ENCODE assay signal across 8 cellular contexts in the genomic region with DNA sequence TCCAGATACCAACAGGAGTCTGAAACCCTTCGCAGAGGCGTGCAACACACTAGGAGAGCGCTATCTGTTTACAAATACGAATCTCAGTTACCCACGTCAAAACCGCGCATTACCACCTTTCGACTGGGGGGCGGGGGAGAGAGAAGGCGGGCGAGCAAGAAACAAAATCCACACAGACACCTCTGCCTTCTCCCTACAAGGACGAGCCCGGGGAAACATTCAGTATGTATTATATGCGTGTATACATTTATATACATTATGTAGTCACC. TPM values are rescaled to one million over a fixed set of nuclear protein-coding genes. Genes with fewer than 3 reads are reported as not detected.
A peak's percentile ranks its signal among the peaks of the same experiment; 100 is the strongest.
DNase-seq lines count a peak whose midpoint lies in the region; ATAC-seq and TF ChIP-seq lines count a peak whose summit lies in the region.

No MANE protein-coding gene starts in this region.

- TF ChIP-seq CTCF in gastroesophageal sphincter (IDR thresholded peaks at IDR 0.05) (no peak), upper lobe of left lung (IDR thresholded peaks at IDR 0.05) (no peak)

- H3K4me1 ChIP-seq in gastroesophageal sphincter = peaks cover 0 to 50% (median 10%) of the 10 kb centered on the region in 3 donors
- H3K4me1 ChIP-seq in trophoblast cell (ENCODE audit: control insufficient read depth in 1 of 2, insufficient read depth in 2 of 2, low read length in 2 of 2) = peaks cover 2 to 5% of the 10 kb centered on the region in 2 experiments
- H3K4me1 ChIP-seq in upper lobe of left lung = peaks cover 12 to 23% (median 17%) of the 10 kb centered on the region in 4 donors

- H3K27ac ChIP-seq in gastroesophageal sphincter (peak overlapping the region; percentile 64 to 95 (median 92)), trophoblast cell (ENCODE audit: low read depth, low read length) (peak overlapping the region; percentile 95), upper lobe of left lung (peak overlapping the region; percentile 85 to 95 (median 92))

- no peak overlapping the region for H4K8ac ChIP-seq in trophoblast cell (ENCODE audit: low read depth, low read length)

- H4K12ac ChIP-seq in trophoblast cell (ENCODE audit: low read depth, low read length) = no peak overlapping the region

- no peaks in the 10 kb centered on the region for H3K36me3 ChIP-seq in gastroesophageal sphincter
- no peaks in the 10 kb centered on the region for H3K36me3 ChIP-seq in trophoblast cell (ENCODE audit: control insufficient read depth in 1 of 2, insufficient read depth in 2 of 2, low read length in 2 of 2)
- no peaks in the 10 kb centered on the region for H3K36me3 ChIP-seq in upper lobe of left lung

- DNase-seq in NCI-H1436 (lab: John Stamatoyannopoulos, UW) (peak; percentile 35), NCI-H1436 treated with DMSO at 0.1 percent for 48 hours (lab: John Stamatoyannopoulos, UW) (no peak), activated T-helper 1 cell treated with Interleukin-2 at 50 U/mL for 16 hours (ENCODE audit: low read depth) (peak; percentile 51), trophoblast cell (peak; percentile 56 to 86), upper lobe of left lung (peak in 1 of 2 donors; percentile 49)

- H3K4me3 ChIP-seq in gastroesophageal sphincter (peak overlapping the region; percentile 82 to 83), trophoblast cell (ENCODE audit: low read depth, low read length) (peak overlapping the region; percentile 99), upper lobe of left lung (peak overlapping the region; percentile 84 to 97 (median 90))

- no peak overlapping the region for H2BK12ac ChIP-seq in trophoblast cell (ENCODE audit: low read length)

- no peak overlapping the region for H2BK5ac ChIP-seq in trophoblast cell (ENCODE audit: low read depth, low read length, poor library complexity)

- TF ChIP-seq EP300 in gastroesophageal sphincter (IDR thresholded peaks at IDR 0.05) (no peak), upper lobe of left lung (IDR thresholded peaks at IDR 0.05) (no peak)

- ATAC-seq in HG03439 (IDR thresholded peaks at IDR 0.05; ENCODE audit: unreplicated experiment) = peak; percentile 33
- ATAC-seq in gastroesophageal sphincter = peak; percentile 32
- peak; percentile 24 to 49 for ATAC-seq in upper lobe of left lung (ENCODE audit: low FRiP score in 2 of 2)

- no peak overlapping the region for H2BK120ac ChIP-seq in trophoblast cell (ENCODE audit: insufficient read depth, low read length, poor library complexity)

- H3K9ac ChIP-seq in trophoblast cell (ENCODE audit: low read length) = peak overlapping the region; percentile 3

- no peak overlapping the region for H2AFZ ChIP-seq in trophoblast cell (ENCODE audit: insufficient read depth, low read length, poor library complexity)

- peak overlapping the region; percentile 36 for H2AK5ac ChIP-seq in trophoblast cell (ENCODE audit: low read length)

- H3K9me3 ChIP-seq in gastroesophageal sphincter (no peaks in the 10 kb centered on the region), trophoblast cell (ENCODE audit: insufficient read depth, low read depth, low read length) (no peaks in the 10 kb centered on the region), upper lobe of left lung (no peaks in the 10 kb centered on the region)

- peaks cover 11% of the 10 kb centered on the region for H3K79me2 ChIP-seq in trophoblast cell (ENCODE audit: control insufficient read depth, insufficient read depth, low read length, poor library complexity)

- TF ChIP-seq POLR2A in gastroesophageal sphincter (IDR thresholded peaks at IDR 0.05) (no peak), upper lobe of left lung (IDR thresholded peaks at IDR 0.05) (no peak)

- no peak overlapping the region for H3K18ac ChIP-seq in trophoblast cell (ENCODE audit: low read length)

- H3K79me1 ChIP-seq in trophoblast cell (ENCODE audit: low read length) = peaks cover 13% of the 10 kb centered on the region

- H3K4me2 ChIP-seq in trophoblast cell (ENCODE audit: low read length) = peak overlapping the region; percentile 72

- WGBS in gastroesophageal sphincter (ENCODE audit: low coverage in 1 of 2), 2 donors = 0 to 1% methylated on average over 12 to 14 of the region's 14 CpGs
- WGBS in trophoblast cell (ENCODE audit: extremely low coverage, insufficient coverage, insufficient read length) = no CpG with 5 or more reads among the region's 14 CpGs
- WGBS in upper lobe of left lung, 2 donors = 0 to 1% methylated on average over 14 of the region's 14 CpGs

- H3K23ac ChIP-seq in trophoblast cell (ENCODE audit: low read length) = no peak overlapping the region

- peak overlapping the region; percentile 44 for H3K4ac ChIP-seq in trophoblast cell (ENCODE audit: low read depth, low read length)

- no peak overlapping the region for H3K14ac ChIP-seq in trophoblast cell (ENCODE audit: low read length)

- no peaks in the 10 kb centered on the region for H3K27me3 ChIP-seq in gastroesophageal sphincter
- no peaks in the 10 kb centered on the region for H3K27me3 ChIP-seq in trophoblast cell (ENCODE audit: insufficient read depth, low read length)
- H3K27me3 ChIP-seq in upper lobe of left lung = no peaks in the 10 kb centered on the region

- H4K91ac ChIP-seq in trophoblast cell (ENCODE audit: low read depth, low read length) = no peak overlapping the region

TF ChIP-seq in PFSK-1, 5 proteins besides CTCF, POLR2A, EP300 and RAD21:
- TF ChIP-seq, protein P1, sequence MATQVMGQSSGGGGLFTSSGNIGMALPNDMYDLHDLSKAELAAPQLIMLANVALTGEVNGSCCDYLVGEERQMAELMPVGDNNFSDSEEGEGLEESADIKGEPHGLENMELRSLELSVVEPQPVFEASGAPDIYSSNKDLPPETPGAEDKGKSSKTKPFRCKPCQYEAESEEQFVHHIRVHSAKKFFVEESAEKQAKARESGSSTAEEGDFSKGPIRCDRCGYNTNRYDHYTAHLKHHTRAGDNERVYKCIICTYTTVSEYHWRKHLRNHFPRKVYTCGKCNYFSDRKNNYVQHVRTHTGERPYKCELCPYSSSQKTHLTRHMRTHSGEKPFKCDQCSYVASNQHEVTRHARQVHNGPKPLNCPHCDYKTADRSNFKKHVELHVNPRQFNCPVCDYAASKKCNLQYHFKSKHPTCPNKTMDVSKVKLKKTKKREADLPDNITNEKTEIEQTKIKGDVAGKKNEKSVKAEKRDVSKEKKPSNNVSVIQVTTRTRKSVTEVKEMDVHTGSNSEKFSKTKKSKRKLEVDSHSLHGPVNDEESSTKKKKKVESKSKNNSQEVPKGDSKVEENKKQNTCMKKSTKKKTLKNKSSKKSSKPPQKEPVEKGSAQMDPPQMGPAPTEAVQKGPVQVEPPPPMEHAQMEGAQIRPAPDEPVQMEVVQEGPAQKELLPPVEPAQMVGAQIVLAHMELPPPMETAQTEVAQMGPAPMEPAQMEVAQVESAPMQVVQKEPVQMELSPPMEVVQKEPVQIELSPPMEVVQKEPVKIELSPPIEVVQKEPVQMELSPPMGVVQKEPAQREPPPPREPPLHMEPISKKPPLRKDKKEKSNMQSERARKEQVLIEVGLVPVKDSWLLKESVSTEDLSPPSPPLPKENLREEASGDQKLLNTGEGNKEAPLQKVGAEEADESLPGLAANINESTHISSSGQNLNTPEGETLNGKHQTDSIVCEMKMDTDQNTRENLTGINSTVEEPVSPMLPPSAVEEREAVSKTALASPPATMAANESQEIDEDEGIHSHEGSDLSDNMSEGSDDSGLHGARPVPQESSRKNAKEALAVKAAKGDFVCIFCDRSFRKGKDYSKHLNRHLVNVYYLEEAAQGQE (IDR thresholded peaks at IDR 0.05; ENCODE audit: insufficient read depth in 1 of 2, low read depth in 2 of 2, low read length in 2 of 2) = no peak
- TF ChIP-seq POLR2AphosphoS5 (IDR thresholded peaks at IDR 0.05; ENCODE audit: low read depth, low read length) (no peak), SIN3A (IDR thresholded peaks at IDR 0.05; ENCODE audit: borderline replicate concordance, insufficient read depth, low read length) (peak; percentile 69; the same call in 1 of the 2 replicates), FOXP2 (optimal IDR thresholded peaks at IDR 0.05; ENCODE audit: borderline replicate concordance, extremely low read depth, extremely low read length, insufficient read depth) (no peak)

RNA-seq across cellular contexts. Expression of a gene that starts 0.7 kb away (rescaled TPM):
- polyA plus RNA-seq in PFSK-1 (2012; ENCODE audit: insufficient read length, low read depth) = 45.4 TPM
- total RNA-seq in gastroesophageal sphincter = 10 to 100 TPM; 32.3 to 56.5 (median 34.0) TPM
- polyA plus RNA-seq in trophoblast cell (2013) = 35.7 and 39.6 TPM in 2 replicates
- 10 to 100 TPM; 31.0 to 85.7 (median 55.4) TPM for total RNA-seq in upper lobe of left lung

RNA-seq across cellular contexts. Expression of a gene that starts 50.0 kb away (rescaled TPM):
- 22.3 TPM for polyA plus RNA-seq in PFSK-1 (2012; ENCODE audit: insufficient read length, low read depth)
- total RNA-seq in gastroesophageal sphincter (10 to 100 TPM; 13.0 to 22.5 (median 16.2) TPM), upper lobe of left lung (10 to 100 TPM in 1 of 6 donors, 1 to 10 TPM in 5; 4.3 to 11.5 (median 9.2) TPM)
- polyA plus RNA-seq in trophoblast cell (2013) = 28.5 and 29.6 TPM in 2 replicates
